Comparison of ENCODE assay signal across 27 cellular contexts in the genomic region with DNA sequence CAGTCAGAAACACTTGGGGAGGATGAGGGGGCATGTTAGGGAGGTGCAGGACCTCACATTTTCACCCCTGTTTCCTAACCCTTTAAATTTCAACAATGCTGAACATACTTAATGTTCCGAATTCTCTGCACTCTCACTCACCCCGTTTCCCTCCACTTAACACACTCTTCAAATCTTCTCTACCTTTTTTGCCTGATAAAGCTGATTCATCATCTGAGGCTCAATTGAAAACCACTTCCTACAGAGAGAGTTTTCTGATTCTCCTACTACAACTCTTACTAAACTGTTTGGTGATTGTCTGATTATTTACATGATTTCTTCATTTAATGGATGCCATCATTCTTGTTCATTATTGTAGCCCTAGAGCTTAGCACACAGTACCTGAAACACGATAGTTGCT.
"Had no signal": no experiment of that assay in that cellular context is flagged by ENCODE, and none has a peak within 500 bp of the region (broad histone marks: within the 10 kb centered on the region; RNA-seq: fewer than 3 reads in every experiment).

No MANE protein-coding gene starts in this region.

- H3K9me3 Mint-ChIP-seq: stimulated activated memory B cell treated with anti-CD40 and anti-IgM and Interleukin-4, amounts not matched to agents 10 μg/mL and 1 μg/mL and 100 μg/mL, for 72 hours; stimulated activated naive CD8-positive, alpha-beta T cell treated with anti-CD3 and anti-CD28 coated beads, Interleukin-15, amount 100 ng/mL, for 72 hours; type B pancreatic cell had no signal

- H3K4me3 ChIP-seq: pancreas, psoas muscle, right lobe of liver, sigmoid colon, suprapubic skin, testis, tibial artery, transverse colon, vagina had no signal

- H3K4me3 Mint-ChIP-seq: naive thymus-derived CD4-positive, alpha-beta T cell; natural killer cell; nephron; stimulated activated memory B cell treated with anti-CD40 and anti-IgM and Interleukin-4, amounts not matched to agents 10 μg/mL and 1 μg/mL and 100 μg/mL, for 72 hours; stimulated activated naive CD8-positive, alpha-beta T cell treated with anti-CD3 and anti-CD28 coated beads, Interleukin-15, amount 100 ng/mL, for 72 hours; type B pancreatic cell had no signal

- ATAC-seq: naive thymus-derived CD4-positive, alpha-beta T cell; natural killer cell; pancreas; psoas muscle; right cardiac atrium; right lobe of liver; stimulated activated memory B cell treated with anti-CD40 and anti-IgM and Interleukin-4, amounts not matched to agents 10 μg/mL and 1 μg/mL and 100 μg/mL, for 72 hours; stimulated activated naive CD8-positive, alpha-beta T cell treated with anti-CD3 and anti-CD28 coated beads, Interleukin-15, amount 100 ng/mL, for 72 hours; stimulated activated naive CD8-positive, alpha-beta T cell treated with anti-CD3 and anti-CD28 coated beads, Interleukin-15, Interleukin-2, amounts not matched to agents 100 U/mL and 50 U/mL, for 24 hours had no signal

- H3K27ac ChIP-seq: neutrophil, pancreas, psoas muscle, right lobe of liver, sigmoid colon, suprapubic skin, testis, tibial artery, transverse colon, vagina had no signal

- H3K4me1 ChIP-seq: pancreas, psoas muscle, right lobe of liver, sigmoid colon, suprapubic skin, testis, tibial artery, transverse colon, vagina had no signal

- DNase-seq: naive thymus-derived CD4-positive, alpha-beta T cell; natural killer cell; nucleus accumbens; pancreas; psoas muscle; right cardiac atrium; right lobe of liver; sigmoid colon; small intestine; stimulated activated CD4-positive, alpha-beta T cell treated with anti-CD3 and anti-CD28 coated beads, Interleukin-15, amount 100 ng/mL, for 24 hours; stimulated activated CD4-positive, alpha-beta T cell treated with anti-CD3 and anti-CD28 coated beads, Interleukin-2, amount 100 ng/mL, for 24 hours; stimulated activated CD4-positive, alpha-beta T cell treated with anti-CD3 and anti-CD28 coated beads, Interleukin-2, amount 100 ng/mL, for 48 hours; stimulated activated CD4-positive, alpha-beta T cell treated with anti-CD3 and anti-CD28 coated beads, Interleukin-4, amount 100 ng/mL, for 4 hours; stimulated activated CD8-positive, alpha-beta memory T cell treated with anti-CD3 and anti-CD28 coated beads, Interleukin-4, amount 100 ng/mL, for 48 hours; stimulated activated naive CD4-positive, alpha-beta T cell; stimulated activated naive CD8-positive, alpha-beta T cell treated with anti-CD3 and anti-CD28 coated beads, Interleukin-15, amount 100 ng/mL, for 72 hours; stimulated activated naive CD8-positive, alpha-beta T cell treated with anti-CD3 and anti-CD28 coated beads, Interleukin-15, Interleukin-2, amounts not matched to agents 100 U/mL and 50 U/mL, for 24 hours; substantia nigra; testis; tibial artery; transverse colon had no signal

- H3K9me3 ChIP-seq: neutrophil, pancreas, right lobe of liver, testis, transverse colon, vagina had no signal

- H3K27ac Mint-ChIP-seq: naive thymus-derived CD4-positive, alpha-beta T cell; natural killer cell; nephron; stimulated activated memory B cell treated with anti-CD40 and anti-IgM and Interleukin-4, amounts not matched to agents 10 μg/mL and 1 μg/mL and 100 μg/mL, for 72 hours; stimulated activated naive CD8-positive, alpha-beta T cell treated with anti-CD3 and anti-CD28 coated beads, Interleukin-15, amount 100 ng/mL, for 72 hours; type B pancreatic cell had no signal

- H3K27me3 ChIP-seq: neutrophil, pancreas, right lobe of liver, sigmoid colon, suprapubic skin, testis, tibial artery, transverse colon, vagina had no signal

- H3K27me3 Mint-ChIP-seq: stimulated activated memory B cell treated with anti-CD40 and anti-IgM and Interleukin-4, amounts not matched to agents 10 μg/mL and 1 μg/mL and 100 μg/mL, for 72 hours; type B pancreatic cell had no signal

- H3K36me3 ChIP-seq: neutrophil, pancreas, right lobe of liver, sigmoid colon, suprapubic skin, tibial artery, transverse colon, vagina had no signal

- H3K36me3 Mint-ChIP-seq: naive thymus-derived CD4-positive, alpha-beta T cell; stimulated activated memory B cell treated with anti-CD40 and anti-IgM and Interleukin-4, amounts not matched to agents 10 μg/mL and 1 μg/mL and 100 μg/mL, for 72 hours; type B pancreatic cell had no signal

- H3K4me1 Mint-ChIP-seq: natural killer cell; nephron; stimulated activated memory B cell treated with anti-CD40 and anti-IgM and Interleukin-4, amounts not matched to agents 10 μg/mL and 1 μg/mL and 100 μg/mL, for 72 hours; stimulated activated naive CD8-positive, alpha-beta T cell treated with anti-CD3 and anti-CD28 coated beads, Interleukin-15, amount 100 ng/mL, for 72 hours had no signal
